In genomic region chr3:49841126-49841525, GRCh38 we compare ENCODE assay signal across 7 cellular contexts. TPM values are rescaled to one million over a fixed set of nuclear protein-coding genes. Genes with fewer than 3 reads are reported as not detected.
DNase-seq lines count a peak whose midpoint lies in the region; ATAC-seq and TF ChIP-seq lines count a peak whose summit lies in the region.
"Had no signal": no experiment of that assay in that cellular context is flagged by ENCODE, and none has a peak within 500 bp of the region (broad histone marks: within the 10 kb centered on the region; RNA-seq: fewer than 3 reads in every experiment).

No MANE protein-coding gene starts in this region.

- TF ChIP-seq CTCF in GM12872 (IDR thresholded peaks at IDR 0.05; ENCODE audit: insufficient read depth, low read depth, low read length) = peak; percentile 65
- peak; percentile 20 for TF ChIP-seq CTCF in glutamatergic neuron (IDR thresholded peaks at IDR 0.05; ENCODE audit: partially characterized antibody, unreplicated experiment)

- H3K4me1 Mint-ChIP-seq in glutamatergic neuron (ENCODE audit: low read depth, unreplicated experiment) = peaks cover 4% of the 10 kb centered on the region

- H3K27me3 Mint-ChIP-seq in glutamatergic neuron (ENCODE audit: unreplicated experiment) = peaks cover 4% of the 10 kb centered on the region

- no peaks in the 10 kb centered on the region for H3K36me3 Mint-ChIP-seq in glutamatergic neuron (ENCODE audit: unreplicated experiment)

- peaks cover 3% of the 10 kb centered on the region for H3K9me3 Mint-ChIP-seq in glutamatergic neuron (ENCODE audit: unreplicated experiment)

- ATAC-seq in HG03442 (IDR thresholded peaks at IDR 0.05; ENCODE audit: unreplicated experiment) = no peak

- no peak overlapping the region for H3K4me3 Mint-ChIP-seq in glutamatergic neuron (ENCODE audit: unreplicated experiment)

- no peak overlapping the region for H3K27ac Mint-ChIP-seq in glutamatergic neuron (ENCODE audit: unreplicated experiment)

- DNase-seq in NCI-H524 treated with DMSO at 0.1 percent for 48 hours (lab: John Stamatoyannopoulos, UW) (peak; percentile 8), glutamatergic neuron (peak; percentile 60), T-helper 9 cell (no peak)
- DNase-seq in activated CD4-positive, alpha-beta T cell treated with anti-CD3 and anti-CD28 coated beads for 1 hour = no peak

RNA-seq across cellular contexts. Expression of gene TRAIP, which starts 15.2 kb away (rescaled TPM):
- total RNA-seq in glutamatergic neuron (ENCODE audit: unreplicated experiment) = 11.3 TPM

RNA-seq across cellular contexts. Expression of gene UBA7, which starts 27.4 kb away (rescaled TPM):
- total RNA-seq in glutamatergic neuron (ENCODE audit: unreplicated experiment) = 0.54 TPM

RNA-seq across cellular contexts. Expression of gene CAMKV, which starts 28.6 kb away (rescaled TPM):
- 518 TPM for total RNA-seq in glutamatergic neuron (ENCODE audit: unreplicated experiment)
- total RNA-seq: NCI-H460 had no signal

RNA-seq across cellular contexts. Expression of gene INKA1, which starts 38.1 kb away (rescaled TPM):
- total RNA-seq in glutamatergic neuron (ENCODE audit: unreplicated experiment) = 4.2 TPM

RNA-seq across cellular contexts. Expression of gene CDHR4, which starts 41.5 kb away (rescaled TPM):
- not detected for total RNA-seq in glutamatergic neuron (ENCODE audit: unreplicated experiment)
- total RNA-seq: NCI-H460 had no signal

Comparison
In these comparisons a context has a peak if more than half of its experiments do, and no peak if none do; other contexts are left out.
1. DNase-seq: peak in NCI-H524 treated with DMSO at 0.1 percent for 48 hours (single experiment) and glutamatergic neuron (single experiment); none in T-helper 9 cell (single experiment) and activated CD4-positive, alpha-beta T cell treated with anti-CD3 and anti-CD28 coated beads for 1 hour (single experiment).